ENCODE assay signal across 21 cellular contexts in the genomic region with DNA sequence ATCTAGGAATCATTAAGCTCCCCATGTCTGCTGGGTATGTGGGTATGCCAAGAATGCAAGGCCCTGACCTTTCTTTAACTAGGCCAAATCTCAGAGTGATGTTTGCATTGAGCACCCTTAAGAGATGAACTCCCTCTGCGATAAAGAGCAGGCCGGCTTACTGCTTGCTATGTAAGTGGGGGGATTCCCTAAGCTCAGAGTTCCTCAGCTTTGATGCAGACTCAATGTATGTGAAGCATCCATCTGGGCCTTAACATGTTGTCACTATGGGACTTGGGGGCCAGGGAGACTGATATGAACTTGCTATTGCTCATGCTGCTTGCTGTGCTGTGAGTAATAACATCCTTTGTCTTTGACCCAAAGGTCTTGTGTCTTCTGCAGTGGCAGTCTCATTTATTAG.
DNase-seq lines count a peak whose midpoint lies in the region; ATAC-seq, FAIRE-seq and TF ChIP-seq lines count a peak whose summit lies in the region.
"Had no signal": no experiment of that assay in that cellular context is flagged by ENCODE, and none has a peak within 500 bp of the region (broad histone marks: within the 10 kb centered on the region; RNA-seq: fewer than 3 reads in every experiment).

No MANE protein-coding gene starts in this region.

- H3K9me3 Mint-ChIP-seq in activated T-helper 17 cell treated with anti-CD3 and anti-CD28 coated beads, Interleukin-2, amount 50 U/mL, for 72 hours = peaks cover 4% of the 10 kb centered on the region
- H3K9me3 Mint-ChIP-seq: CD4-positive, alpha-beta memory T cell had no signal

- H3K18ac ChIP-seq in neuronal stem cell (ENCODE audit: low read length) = no peak overlapping the region

- H2BK12ac ChIP-seq in neuronal stem cell (ENCODE audit: low read length) = no peak overlapping the region

- no peak overlapping the region for H3K23ac ChIP-seq in neuronal stem cell (ENCODE audit: low read depth, low read length, poor library complexity)

- DNase-seq in ELF-1 (ENCODE audit: low read depth, low spot score) (peak; percentile 66), NCI-H82 treated with DMSO at 0.1 percent for 48 hours (lab: John Stamatoyannopoulos, UW; ENCODE audit: unreplicated experiment) (peak; percentile 10), endothelial cell of umbilical vein (ENCODE audit: low read depth, low spot score) (peak; percentile 80), neuronal stem cell (ENCODE audit: low spot score) (no peak), AML-193 (lab: John Stamatoyannopoulos, UW) (no peak), NCI-H146 (lab: John Stamatoyannopoulos, UW) (no peak)
- DNase-seq: activated naive CD4-positive, alpha-beta T cell treated with anti-CD3 and anti-CD28 coated beads, Interleukin-2, amount 50 U/mL, for 16 hours; activated T-cell treated with anti-CD3 and anti-CD28 coated beads, Interleukin-2, amount 50 U/mL, for 48 hours; body of pancreas; CD4-positive, alpha-beta memory T cell; cortex of kidney; DMS53; midbrain; NCI-H1105; NCI-H69; stimulated activated CD4-positive, alpha-beta T cell treated with anti-CD3 and anti-CD28 coated beads, Interleukin-12 subunit alpha, Interleukin-12 subunit beta, amount 100 ng/mL, for 4 hours; T-helper 17 cell had no signal

- no peaks in the 10 kb centered on the region for H3K9me1 ChIP-seq in endothelial cell of umbilical vein (replicated peaks; ENCODE audit: control insufficient read depth, extremely low read depth, insufficient read depth, low read length)

- H3K9me3 ChIP-seq in endothelial cell of umbilical vein (replicated peaks; ENCODE audit: control insufficient read depth, insufficient read depth, low read length) (no peaks in the 10 kb centered on the region), neuronal stem cell (replicated peaks in 1 of 2; ENCODE audit: control insufficient read depth in 2 of 2, insufficient read depth in 1 of 2, low read depth in 1 of 2, low read length in 2 of 2) (peaks cover 0 to 1% of the 10 kb centered on the region in 2 donors)
- H3K9me3 ChIP-seq: body of pancreas, suprapubic skin had no signal

- dilution Hi-C loops in endothelial cell of umbilical vein (cut with MboI; ENCODE audit: extremely low pct_ligation_motif_present, low sequenced_read_pairs) = no loop called here

- H3K27ac ChIP-seq in endothelial cell of umbilical vein (ENCODE audit: insufficient read depth, low read depth, low read length) = peak overlapping the region; percentile 53
- peak overlapping the region; percentile 46 for H3K27ac ChIP-seq in neuronal stem cell (replicated peaks; ENCODE audit: low read length)
- H3K27ac ChIP-seq: body of pancreas, suprapubic skin had no signal

- H2AK5ac ChIP-seq in neuronal stem cell (ENCODE audit: low read depth, low read length) = no peak overlapping the region

- WGBS in neuronal stem cell (ENCODE audit: extremely low coverage in 2 of 2, insufficient read length in 2 of 2, insufficient replicate concordance in 1 of 2), 2 donors = no CpG with 5 or more reads among the region's 2 CpGs

- H3K36me3 Mint-ChIP-seq in activated T-helper 17 cell treated with anti-CD3 and anti-CD28 coated beads, Interleukin-2, amount 50 U/mL, for 72 hours (ENCODE audit: low read depth) = no peaks in the 10 kb centered on the region
- H3K36me3 Mint-ChIP-seq: CD4-positive, alpha-beta memory T cell had no signal

- TF ChIP-seq CTCF in endothelial cell of umbilical vein (IDR thresholded peaks at IDR 0.05; ENCODE audit: extremely low read depth in 1 of 2, insufficient read depth in 1 of 2, low read depth in 1 of 2, low read length in 2 of 2) = no peak

- no peaks in the 10 kb centered on the region for H3K27me3 ChIP-seq in endothelial cell of umbilical vein (ENCODE audit: control insufficient read depth in 2 of 2, insufficient read depth in 2 of 2, low read length in 2 of 2)
- H3K27me3 ChIP-seq in neuronal stem cell (ENCODE audit: control insufficient read depth in 3 of 3, insufficient read depth in 3 of 3, low read depth in 1 of 3, low read length in 3 of 3) = no peaks in the 10 kb centered on the region
- H3K27me3 ChIP-seq: body of pancreas, suprapubic skin had no signal

- no peaks in the 10 kb centered on the region for H3K36me3 ChIP-seq in endothelial cell of umbilical vein (ENCODE audit: control insufficient read depth in 2 of 2, extremely low read depth in 1 of 2, insufficient read depth in 2 of 2, low read length in 2 of 2)
- no peaks in the 10 kb centered on the region for H3K36me3 ChIP-seq in neuronal stem cell (replicated peaks in 1 of 2; ENCODE audit: control insufficient read depth in 2 of 2, insufficient read depth in 2 of 2, low read length in 2 of 2)
- H3K36me3 ChIP-seq: suprapubic skin had no signal

- no peak overlapping the region for H2BK5ac ChIP-seq in neuronal stem cell (ENCODE audit: low read length)

- H2BK15ac ChIP-seq in neuronal stem cell (ENCODE audit: low read length) = no peak overlapping the region

- H3K4me3 ChIP-seq in endothelial cell of umbilical vein (replicated peaks in 1 of 3; ENCODE audit: insufficient read depth in 1 of 3, low read depth in 1 of 3, low read length in 3 of 3) (no peak overlapping the region), neuronal stem cell (ENCODE audit: low read length in 2 of 2) (no peak overlapping the region)
- H3K4me3 ChIP-seq: body of pancreas, suprapubic skin had no signal

- ATAC-seq in activated T-helper 17 cell treated with anti-CD3 and anti-CD28 coated beads, Interleukin-2, amount 50 U/mL, for 72 hours (replicated peaks) = no peak
- no peak for ATAC-seq in HG03097 (IDR thresholded peaks at IDR 0.05; ENCODE audit: low FRiP score, unreplicated experiment)
- ATAC-seq: body of pancreas, T-helper 17 cell had no signal

- FAIRE-seq in endothelial cell of umbilical vein (lab: Jason Lieb, UNC) = peak; percentile 72

- H4K8ac ChIP-seq in neuronal stem cell (ENCODE audit: low read depth, low read length) = no peak overlapping the region

- POLR2A ChIA-PET in endothelial cell of umbilical vein (lab: Charles Lee) = interaction anchor here (0.6 to 1.8 kb wide), 2 partner anchors 9 to 12 kb away, joined by 6 to 9 read pairs; no protein-coding TSS in a partner anchor

- H3K4ac ChIP-seq in neuronal stem cell (ENCODE audit: low read length) = no peak overlapping the region

- no TSS peak for BruUV-seq in endothelial cell of umbilical vein (replicated peaks; lab: Mats Ljungman, UMichigan)

- H3K79me1 ChIP-seq in neuronal stem cell (ENCODE audit: low read depth, low read length) = no peaks in the 10 kb centered on the region

- H3K4me3 Mint-ChIP-seq in activated T-helper 17 cell treated with anti-CD3 and anti-CD28 coated beads, Interleukin-2, amount 50 U/mL, for 72 hours = no peak overlapping the region
- H3K4me3 Mint-ChIP-seq: CD4-positive, alpha-beta memory T cell; nephron; T-helper 17 cell had no signal

- intact Hi-C loops in endothelial cell of umbilical vein (cut with micrococcal nuclease) = loop anchor here (1.0 kb wide), 1 partner anchor 35 kb away; no protein-coding TSS in a partner anchor

- no peak overlapping the region for H3K27ac Mint-ChIP-seq in activated T-helper 17 cell treated with anti-CD3 and anti-CD28 coated beads, Interleukin-2, amount 50 U/mL, for 72 hours
- H3K27ac Mint-ChIP-seq: CD4-positive, alpha-beta memory T cell; T-helper 17 cell had no signal

- H3K4me2 ChIP-seq in endothelial cell of umbilical vein (ENCODE audit: insufficient read depth, low read length) (peak overlapping the region; percentile 16), neuronal stem cell (ENCODE audit: insufficient read depth, low read length, poor library complexity, severe bottlenecking) (no peak overlapping the region)

- no peak for TF ChIP-seq POLR2A in endothelial cell of umbilical vein (IDR thresholded peaks at IDR 0.05; ENCODE audit: low read depth, low read length)

- no peak overlapping the region for H3K14ac ChIP-seq in neuronal stem cell (ENCODE audit: low read length)

- H3K79me2 ChIP-seq in endothelial cell of umbilical vein (ENCODE audit: control insufficient read depth, insufficient read depth, low read length) = peaks cover 87% of the 10 kb centered on the region

- H4K91ac ChIP-seq in neuronal stem cell (ENCODE audit: low read depth, low read length, poor library complexity) = no peak overlapping the region

- H3K27me3 Mint-ChIP-seq in activated T-helper 17 cell treated with anti-CD3 and anti-CD28 coated beads, Interleukin-2, amount 50 U/mL, for 72 hours = peaks cover 18% of the 10 kb centered on the region

- no peaks in the 10 kb centered on the region for H3K4me1 Mint-ChIP-seq in activated T-helper 17 cell treated with anti-CD3 and anti-CD28 coated beads, Interleukin-2, amount 50 U/mL, for 72 hours
- H3K4me1 Mint-ChIP-seq: CD4-positive, alpha-beta memory T cell; T-helper 17 cell had no signal

- CTCF ChIA-PET in endothelial cell of umbilical vein (lab: Charles Lee) = interaction anchor here (0.6 to 2.2 kb wide), 13 partner anchors 10 to 669 kb away, joined by 3 to 12 read pairs (median 4); no protein-coding TSS in a partner anchor

- H3K9ac ChIP-seq in endothelial cell of umbilical vein (replicated peaks; ENCODE audit: extremely low read depth, insufficient read depth, low read length) (peak overlapping the region; percentile 49), neuronal stem cell (ENCODE audit: low read depth, low read length, poor library complexity) (no peak overlapping the region)

- peaks cover 81% of the 10 kb centered on the region for H3K4me1 ChIP-seq in endothelial cell of umbilical vein (ENCODE audit: control insufficient read depth, extremely low read depth, insufficient read depth, low read length)
- peaks cover 7 to 18% of the 10 kb centered on the region in 2 donors for H3K4me1 ChIP-seq in neuronal stem cell (ENCODE audit: control insufficient read depth in 2 of 2, insufficient read depth in 1 of 2, low read depth in 1 of 2, low read length in 2 of 2)
- H3K4me1 ChIP-seq: body of pancreas, suprapubic skin had no signal

- no peak overlapping the region for H2AFZ ChIP-seq in endothelial cell of umbilical vein (ENCODE audit: low read depth, low read length)
- H2AFZ ChIP-seq in neuronal stem cell (ENCODE audit: low read length) = peak overlapping the region; percentile 12

- no peak overlapping the region for H2BK120ac ChIP-seq in neuronal stem cell (ENCODE audit: low read depth, low read length)

- H4K20me1 ChIP-seq in endothelial cell of umbilical vein (replicated peaks; ENCODE audit: control insufficient read depth, extremely low read depth, insufficient read depth, low read length) = no peaks in the 10 kb centered on the region

TF ChIP-seq in endothelial cell of umbilical vein, 7 proteins besides CTCF, POLR2A, EP300 and RAD21 (continues in another document):
- TF ChIP-seq FOS (IDR thresholded peaks at IDR 0.05; ENCODE audit: borderline replicate concordance, insufficient read depth, low read length) = peak; percentile 68
- peak; percentile 50 for TF ChIP-seq GATA2 (IDR thresholded peaks at IDR 0.05; ENCODE audit: insufficient read depth, insufficient read length, low read depth, low read length)
- TF ChIP-seq POLR2AphosphoS5 (IDR thresholded peaks at IDR 0.05; ENCODE audit: insufficient read depth, low read depth, low read length) = peak; percentile 5
- TF ChIP-seq, protein P1, sequence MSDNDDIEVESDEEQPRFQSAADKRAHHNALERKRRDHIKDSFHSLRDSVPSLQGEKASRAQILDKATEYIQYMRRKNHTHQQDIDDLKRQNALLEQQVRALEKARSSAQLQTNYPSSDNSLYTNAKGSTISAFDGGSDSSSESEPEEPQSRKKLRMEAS (IDR thresholded peaks at IDR 0.05; ENCODE audit: insufficient read depth, insufficient read length) = no peak
- TF ChIP-seq MYC (IDR thresholded peaks at IDR 0.05; ENCODE audit: low read depth, low read length) = no peak

Comparison
In these comparisons a context has a peak if more than half of its experiments do, and no peak if none do; other contexts are left out.
1. DNase-seq: peak in ELF-1 (single experiment), NCI-H82 treated with DMSO at 0.1 percent for 48 hours (single experiment) and endothelial cell of umbilical vein (single experiment); none in neuronal stem cell (single experiment), AML-193 (0 of 2) and NCI-H146 (single experiment).